In genomic region chr1:241142493-241142892, GRCh38 we compare ENCODE assay signal across 1 cellular context.
TF ChIP-seq lines count a peak whose summit lies in the region.

No MANE protein-coding gene starts in this region.

TF ChIP-seq in GM23338, 12 proteins besides CTCF, POLR2A, EP300 and RAD21 (continued from another document):
- TF ChIP-seq ZNF462 (CRISPR knock-in tag; IDR thresholded peaks at IDR 0.05) = no peak
- no peak for TF ChIP-seq ZNF331 (CRISPR knock-in tag; IDR thresholded peaks at IDR 0.05; ENCODE audit: low read depth)
- TF ChIP-seq ETS1 (IDR thresholded peaks at IDR 0.05) = no peak
- no peak for TF ChIP-seq ZNF114 (CRISPR knock-in tag; IDR thresholded peaks at IDR 0.05)
- no peak for TF ChIP-seq STAT1 (IDR thresholded peaks at IDR 0.05; ENCODE audit: unreplicated experiment)
- no peak for TF ChIP-seq POLR2AphosphoS5 (IDR thresholded peaks at IDR 0.05; ENCODE audit: low read depth)
